In the genomic region with DNA sequence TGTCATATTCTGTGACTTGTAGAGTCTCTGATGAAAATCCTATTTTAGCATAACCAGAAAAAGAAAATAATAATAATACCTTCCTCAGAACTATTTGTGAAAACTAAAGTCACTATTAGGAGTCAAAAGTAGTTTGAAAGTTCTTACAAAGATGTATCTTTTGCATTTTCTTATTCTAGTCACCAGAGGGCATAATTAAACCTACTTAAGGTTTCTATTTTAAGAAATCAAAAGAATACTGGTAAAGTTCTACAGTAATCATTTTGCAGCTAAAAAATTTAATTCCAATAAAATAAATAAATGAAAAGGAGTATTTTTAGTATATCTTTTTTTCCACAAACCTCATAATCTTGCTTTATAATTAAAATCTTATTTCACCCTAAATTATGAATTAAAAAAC, we compare ENCODE assay signal across 10 cellular contexts. TPM values are rescaled to one million over a fixed set of nuclear protein-coding genes. Genes with fewer than 3 reads are reported as not detected.
DNase-seq lines count a peak whose midpoint lies in the region; ATAC-seq and TF ChIP-seq lines count a peak whose summit lies in the region.
"Had no signal": no experiment of that assay in that cellular context is flagged by ENCODE, and none has a peak within 500 bp of the region (broad histone marks: within the 10 kb centered on the region; RNA-seq: fewer than 3 reads in every experiment).

No MANE protein-coding gene starts in this region.

- no peaks in the 10 kb centered on the region for H3K9me3 ChIP-seq in AG04450 (ENCODE audit: control insufficient read depth, insufficient read depth, low read length)
- H3K9me3 ChIP-seq: MG63 had no signal

- CTCF ChIA-PET in AG04450 (lab: Charles Lee): interaction anchor here (1.0 to 10.8 kb wide), 5 partner anchors 13 to 387 kb away, joined by 3 to 219 read pairs (median 4); no protein-coding TSS in a partner anchor

- intact Hi-C loops in head of caudate nucleus (cut with DNase I): no loop called here
- intact Hi-C loops in posterior vena cava (cut with DNase I): no loop called here

- DNase-seq in AG04450 (ENCODE audit: low read depth, low spot score) (no peak), GM06990 (ENCODE audit: extremely low read depth, insufficient read length) (no peak), RPMI7951 (ENCODE audit: low read depth) (peak; percentile 4), fibroblast of peridontal ligament (ENCODE audit: extremely low read depth) (peak; percentile 36), head of caudate nucleus (no peak), posterior vena cava (ENCODE audit: low spot score) (no peak), AG20443 (ENCODE audit: low spot score) (no peak)
- DNase-seq: MG63 had no signal

- no peak for ATAC-seq in HG02840 (IDR thresholded peaks at IDR 0.05; ENCODE audit: low FRiP score, unreplicated experiment)

- POLR2A ChIA-PET in AG04450 (lab: Yijun Ruan, JAX): no interaction called here

- no peak overlapping the region for H3K27ac ChIP-seq in AG04450 (ENCODE audit: low read depth, low read length)
- H3K27ac ChIP-seq: coronary artery had no signal

- H3K4me3 ChIP-seq in AG04450 (ENCODE audit: low read depth, low read length): no peak overlapping the region
- no peak overlapping the region for H3K4me3 ChIP-seq in GM06990 (replicated peaks; ENCODE audit: low read depth, low read length)
- H3K4me3 ChIP-seq: coronary artery, MG63 had no signal

- H3K27me3 ChIP-seq in AG04450 (ENCODE audit: control insufficient read depth, insufficient read depth, low read length) (no peaks in the 10 kb centered on the region), GM06990 (replicated peaks; ENCODE audit: control insufficient read depth, insufficient read depth, low read length) (no peaks in the 10 kb centered on the region)
- H3K27me3 ChIP-seq: MG63 had no signal

- TF ChIP-seq CTCF in AG04450 (IDR thresholded peaks at IDR 0.05; ENCODE audit: low read depth, low read length) (peak; percentile 34), GM06990 (IDR thresholded peaks at IDR 0.05; ENCODE audit: insufficient read depth, low read length, poor library complexity, severe bottlenecking) (peak; percentile 23)

- no peaks in the 10 kb centered on the region for H3K36me3 ChIP-seq in GM06990 (ENCODE audit: control insufficient read depth, insufficient read depth, low read length)
- H3K36me3 ChIP-seq: MG63 had no signal

RNA-seq across cellular contexts. Expression of a gene that starts 28.0 kb away (rescaled TPM):
- polyA plus RNA-seq in AG04450 (2011; rRNA removed): 2.2 and 2.7 TPM in 2 replicates
- polyA minus RNA-seq in AG04450 (2011; rRNA and poly(A)+ RNA removed): 6.8 and 6.9 TPM in 2 replicates
- 7.0 and 8.7 TPM in 2 replicates for total RNA-seq in RPMI7951 (2014; rRNA removed; shearing (Covaris generic))
- total RNA-seq in posterior vena cava: 10 to 100 TPM; 10.3 to 12.3 TPM

Comparison
In these comparisons a context has a peak if more than half of its experiments do, and no peak if none do; other contexts are left out.
1. DNase-seq: peak in RPMI7951 (single experiment) and fibroblast of peridontal ligament (single experiment); none in AG04450 (single experiment), GM06990 (single experiment), head of caudate nucleus (0 of 42), posterior vena cava (single experiment) and AG20443 (single experiment).